Comparison of ENCODE assay signal across 8 cellular contexts in genomic region chr14:75278422-75279152, GRCh38.
A peak's percentile ranks its signal among the peaks of the same experiment; 100 is the strongest.
DNase-seq lines count a peak whose midpoint lies in the region; TF ChIP-seq lines count a peak whose summit lies in the region.

TSS of gene FOS (plus strand) at chr14:75278828. CDS start at chr14:75278983, 155 bp downstream.

- peak within 1 kb of the TSS; percentile 100 for H3K27ac Mint-ChIP-seq in nephron progenitor cell
- H3K27ac Mint-ChIP-seq in stimulated activated naive CD8-positive, alpha-beta T cell treated with anti-CD3 and anti-CD28 coated beads, Interleukin-15, Interleukin-2, amounts not matched to agents 100 ng/mL and 50 ng/mL, for 24 hours = peak within 1 kb of the TSS; percentile 95

- H3K4me3 ChIP-seq in HAP-1 (peak within 1 kb of the TSS; percentile 58), MM.1S (ENCODE audit: low read length) (peak within 1 kb of the TSS; percentile 81)

- H3K4me2 ChIP-seq in MM.1S (ENCODE audit: low read depth, low read length) = peak within 1 kb of the TSS; percentile 95

- H3K9ac ChIP-seq in ES-I3 (ENCODE audit: low read depth, low read length) (peak within 1 kb of the TSS; percentile 74), MM.1S (ENCODE audit: low read length) (peak within 1 kb of the TSS; percentile 97)

- peaks cover 43% of the 10 kb centered on the region for H3K27me3 Mint-ChIP-seq in nephron progenitor cell (ENCODE audit: low read depth, poor library complexity)
- peaks cover 39% of the 10 kb centered on the region for H3K27me3 Mint-ChIP-seq in stimulated activated naive CD8-positive, alpha-beta T cell treated with anti-CD3 and anti-CD28 coated beads, Interleukin-15, Interleukin-2, amounts not matched to agents 100 ng/mL and 50 ng/mL, for 24 hours

- TF ChIP-seq CTCF in MM.1S (IDR thresholded peaks at IDR 0.05; ENCODE audit: low read length) (no peak), nephron progenitor cell (IDR thresholded peaks at IDR 0.05) (no peak)

- peaks cover 56% of the 10 kb centered on the region for H3K4me1 Mint-ChIP-seq in nephron progenitor cell
- H3K4me1 Mint-ChIP-seq in stimulated activated naive CD8-positive, alpha-beta T cell treated with anti-CD3 and anti-CD28 coated beads, Interleukin-15, Interleukin-2, amounts not matched to agents 100 ng/mL and 50 ng/mL, for 24 hours (ENCODE audit: low read depth) = peaks cover 81% of the 10 kb centered on the region

- peak within 1 kb of the TSS; percentile 91 for H3K4me3 Mint-ChIP-seq in nephron progenitor cell
- H3K4me3 Mint-ChIP-seq in stimulated activated naive CD8-positive, alpha-beta T cell treated with anti-CD3 and anti-CD28 coated beads, Interleukin-15, Interleukin-2, amounts not matched to agents 100 ng/mL and 50 ng/mL, for 24 hours = peak within 1 kb of the TSS; percentile 88

- no peaks in the 10 kb centered on the region for H4K20me1 ChIP-seq in MM.1S (ENCODE audit: insufficient read depth, low read length)

- peak within 1 kb of the TSS; percentile 78 for H3K27ac ChIP-seq in MM.1S (ENCODE audit: low read length)

- H3K9me3 ChIP-seq in ES-I3 (ENCODE audit: control insufficient read depth, insufficient read depth, low read length) (no peaks in the 10 kb centered on the region), HAP-1 (no peaks in the 10 kb centered on the region), MM.1S (replicated peaks; ENCODE audit: insufficient read depth, low read length) (no peaks in the 10 kb centered on the region)

- H2AFZ ChIP-seq in MM.1S (ENCODE audit: low read length) = peak within 1 kb of the TSS; percentile 75; the same call in 1 of the 2 replicates

- H3K9me3 Mint-ChIP-seq in nephron progenitor cell = no peaks in the 10 kb centered on the region
- no peaks in the 10 kb centered on the region for H3K9me3 Mint-ChIP-seq in stimulated activated naive CD8-positive, alpha-beta T cell treated with anti-CD3 and anti-CD28 coated beads, Interleukin-15, Interleukin-2, amounts not matched to agents 100 ng/mL and 50 ng/mL, for 24 hours

- H3K79me2 ChIP-seq in MM.1S (ENCODE audit: low read length) = no peaks in the 10 kb centered on the region

- peaks cover 24% of the 10 kb centered on the region for H3K36me3 Mint-ChIP-seq in nephron progenitor cell (ENCODE audit: low read depth)
- peaks cover 36% of the 10 kb centered on the region for H3K36me3 Mint-ChIP-seq in stimulated activated naive CD8-positive, alpha-beta T cell treated with anti-CD3 and anti-CD28 coated beads, Interleukin-15, Interleukin-2, amounts not matched to agents 100 ng/mL and 50 ng/mL, for 24 hours (ENCODE audit: low read depth)

- H3K4me1 ChIP-seq in ES-I3 (ENCODE audit: insufficient read depth, low read length) (peaks cover 10% of the 10 kb centered on the region), HAP-1 (peaks cover 16% of the 10 kb centered on the region), MM.1S (ENCODE audit: low read length) (peaks cover 6% of the 10 kb centered on the region; the same call in 1 of the 2 replicates)

- H3K27me3 ChIP-seq in HAP-1 (ENCODE audit: low read depth) = no peaks in the 10 kb centered on the region
- H3K27me3 ChIP-seq in MM.1S (replicated peaks; ENCODE audit: insufficient read depth, low read length) = no peaks in the 10 kb centered on the region

- no peaks in the 10 kb centered on the region; the same call in 1 of the 2 replicates for H3K36me3 ChIP-seq in ES-I3 (ENCODE audit: insufficient read depth, low read length)
- H3K36me3 ChIP-seq in HAP-1 (replicated peaks) = no peaks in the 10 kb centered on the region; the same call in none of the 2 replicates
- H3K36me3 ChIP-seq in MM.1S (replicated peaks; ENCODE audit: insufficient read depth, low read length) = no peaks in the 10 kb centered on the region

- peak; percentile 84 to 92 for DNase-seq in HAP-1 (ENCODE audit: low spot score in 2 of 2)
- peak; percentile 80 for DNase-seq in MM.1S
- DNase-seq in SHP77 (lab: John Stamatoyannopoulos, UW) = peak; percentile 90 to 91
- DNase-seq in activated effector memory CD4-positive, alpha-beta T cell treated with anti-CD3 and anti-CD28 coated beads, Interleukin-2, amount 50 U/mL, for 16 hours = peak; percentile 95
- peak; percentile 91 for DNase-seq in fibroblast of the conjunctiva (ENCODE audit: low read depth)
- peak; percentile 93 for DNase-seq in nephron progenitor cell

- in situ Hi-C loops in HAP-1 (cut with MboI; ENCODE audit: low sequenced_read_pairs) = no loop called here

- H3F3A ChIP-seq in MM.1S (ENCODE audit: insufficient read depth, low read length) = 0 out of 2 replicates have a peak, but pooled peaks cover 6% of the 10 kb centered on the region

- no peaks in the 10 kb centered on the region for H3K9me2 ChIP-seq in MM.1S (replicated peaks; ENCODE audit: insufficient read depth, low read length)

Comparison
In these comparisons a context has a peak if more than half of its experiments do, and no peak if none do; other contexts are left out.
1. Peak in every context shown above with its lines: DNase-seq, H3K4me3 ChIP-seq and H3K27ac ChIP-seq.